In the genomic region with DNA sequence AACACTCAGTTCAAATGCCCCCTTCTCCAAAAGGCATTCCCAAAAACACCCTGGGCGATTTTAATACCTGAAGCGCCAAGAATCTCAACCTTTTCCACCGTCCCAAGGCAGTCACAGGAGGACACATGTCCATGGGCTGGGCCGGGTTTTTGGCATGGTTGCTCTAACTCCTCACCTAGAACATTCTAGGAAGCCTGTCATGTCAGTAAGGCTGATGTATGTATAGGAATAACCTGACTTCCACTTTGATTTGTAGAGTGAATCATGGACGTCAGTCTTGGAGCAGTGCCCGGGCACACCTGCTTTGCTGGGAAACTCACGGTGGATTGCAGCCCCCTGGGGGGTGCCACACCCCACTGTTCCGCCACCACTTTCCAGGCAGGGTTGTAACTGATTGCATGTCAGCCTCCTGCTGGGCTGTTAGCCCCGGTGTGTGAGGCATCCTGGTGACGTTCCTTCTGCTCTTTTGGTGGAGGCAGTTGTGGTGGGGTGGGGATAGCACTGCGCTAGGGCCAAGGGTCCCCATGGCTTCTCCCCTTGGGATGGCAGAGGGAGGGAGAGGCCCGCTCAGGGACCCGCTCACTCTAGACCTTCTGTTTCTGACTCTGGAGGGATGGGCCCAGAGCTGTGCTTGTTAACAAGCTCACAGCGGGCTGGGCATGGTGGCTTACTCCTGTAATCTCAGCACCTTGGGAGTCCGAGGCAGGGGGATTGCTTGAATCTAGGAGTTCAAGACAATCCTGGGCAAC, we compare ENCODE assay signal across 15 cellular contexts. TPM values are rescaled to one million over a fixed set of nuclear protein-coding genes. Genes with fewer than 3 reads are reported as not detected.
DNase-seq lines count a peak whose midpoint lies in the region; ATAC-seq and TF ChIP-seq lines count a peak whose summit lies in the region.
"Had no signal": no experiment of that assay in that cellular context is flagged by ENCODE, and none has a peak within 500 bp of the region (broad histone marks: within the 10 kb centered on the region; RNA-seq: fewer than 3 reads in every experiment).

No MANE protein-coding gene starts in this region.

- TF ChIP-seq CTCF in HFFc6 (IDR thresholded peaks at IDR 0.05), result no peak

- no peak for ATAC-seq in Right ventricle myocardium superior (ENCODE audit: poor library complexity)

- no peak overlapping the region for H3K4me3 Mint-ChIP-seq in HFFc6
- H3K4me3 Mint-ChIP-seq: CD4-positive, alpha-beta T cell had no signal

- no peaks in the 10 kb centered on the region for H3K36me3 Mint-ChIP-seq in HFFc6 (ENCODE audit: low read depth)

- DNase-seq in cardiac septum (ENCODE audit: low spot score), result peak; percentile 46
- no peak for DNase-seq in Right ventricle myocardium superior
- DNase-seq in NCI-H345 treated with DMSO at 0.1 percent for 48 hours (lab: John Stamatoyannopoulos, UW; ENCODE audit: unreplicated experiment), result peak; percentile 41
- DNase-seq in iPS-NIHi11 (ENCODE audit: low spot score), result peak; percentile 38
- no peak for DNase-seq in NCI-H1694 treated with DMSO at 0.1 percent for 48 hours (lab: John Stamatoyannopoulos, UW)
- no peak for DNase-seq in HFFc6
- no peak for DNase-seq in CD1c-positive myeloid dendritic cell (ENCODE audit: extremely low spot score)
- no peak for DNase-seq in H4 (ENCODE audit: low spot score)
- DNase-seq: AML-193; CD4-positive, alpha-beta T cell; NCI-H1092; NCI-H1930 had no signal

- H3K27me3 Mint-ChIP-seq in HFFc6 (ENCODE audit: insufficient read depth), result peaks cover 15% of the 10 kb centered on the region

- H3K4me1 Mint-ChIP-seq in HFFc6 (ENCODE audit: low read depth), result no peaks in the 10 kb centered on the region

- intact Hi-C loops in cardiac septum (cut with DNase I) (loop anchor here (2.0 to 5.0 kb wide), 2 partner anchors 105 to 235 kb away; a partner anchor contains a TSS), Right ventricle myocardium superior (cut with DNase I) (no loop called here)

- no peaks in the 10 kb centered on the region for H3K9me3 Mint-ChIP-seq in HFFc6
- H3K9me3 Mint-ChIP-seq: CD4-positive, alpha-beta T cell had no signal

- no peak overlapping the region for H3K27ac Mint-ChIP-seq in HFFc6
- H3K27ac Mint-ChIP-seq: CD4-positive, alpha-beta T cell had no signal

RNA-seq across cellular contexts. Expression of a gene that starts 35.2 kb away (rescaled TPM):
- total RNA-seq in cardiac septum, result not detected
- not detected for total RNA-seq in Right ventricle myocardium superior
- not detected for total RNA-seq in HFFc6 (2021; fragmentation: NEBNext Ultra II Directional; extraction: Animal tissue kit (Norgen Biotek cat#: 25700))
- not detected in 2 replicates for total RNA-seq in H4 (2014; rRNA removed; shearing (Covaris generic))
- total RNA-seq: CD4-positive, alpha-beta T cell; HT1080; Right ventricle myocardium inferior; T-helper 1 cell treated with Interleukin-12 subunit alpha and Interleukin-12 subunit beta and Interleukin-4 antibody, amounts not matched to agents 30 ng/mL and 1 ng/mL, for 36 hours had no signal

Comparison
In these comparisons a context has a peak if more than half of its experiments do, and no peak if none do; other contexts are left out.
1. DNase-seq: peak in cardiac septum (single experiment), NCI-H345 treated with DMSO at 0.1 percent for 48 hours (single experiment) and iPS-NIHi11 (single experiment); none in Right ventricle myocardium superior (single experiment), NCI-H1694 treated with DMSO at 0.1 percent for 48 hours (single experiment), HFFc6 (single experiment), CD1c-positive myeloid dendritic cell (single experiment) and H4 (single experiment).